In genomic region chr5:168290902-168291280, GRCh38 we compare ENCODE assay signal across 10 cellular contexts. TPM values are rescaled to one million over a fixed set of nuclear protein-coding genes. Genes with fewer than 3 reads are reported as not detected.
A peak's percentile ranks its signal among the peaks of the same experiment; 100 is the strongest.
DNase-seq lines count a peak whose midpoint lies in the region; ATAC-seq and TF ChIP-seq lines count a peak whose summit lies in the region.
"Had no signal": no experiment of that assay in that cellular context is flagged by ENCODE, and none has a peak within 500 bp of the region (broad histone marks: within the 10 kb centered on the region; RNA-seq: fewer than 3 reads in every experiment).

No MANE protein-coding gene starts in this region.

- H3K4me2 ChIP-seq in OCI-LY3 (ENCODE audit: low read length) (peak overlapping the region; percentile 83), neural progenitor cell (peak overlapping the region; percentile 94)

- DNase-seq in CD8-positive, alpha-beta T cell = no peak
- DNase-seq in endodermal cell (no peak), neural progenitor cell (ENCODE audit: low spot score) (no peak), GM19240 (ENCODE audit: insufficient read length, low spot score) (no peak), activated gamma-delta T cell treated with Interleukin-2 at 50 U/mL for 16 hours (no peak), NCI-H1105 (lab: John Stamatoyannopoulos, UW) (no peak)
- DNase-seq: gastrocnemius medialis had no signal

- peaks cover 54% of the 10 kb centered on the region for H3K27me3 Mint-ChIP-seq in CD8-positive, alpha-beta T cell (ENCODE audit: low read depth)
- H3K27me3 Mint-ChIP-seq in endodermal cell (ENCODE audit: insufficient read depth) (peaks cover 36% of the 10 kb centered on the region), neural progenitor cell (ENCODE audit: insufficient read depth, low read depth) (peaks cover 24% of the 10 kb centered on the region)

- intact Hi-C loops in CD8-positive, alpha-beta T cell (cut with DNase I, micrococcal nuclease) = no loop called here

- no peak for ATAC-seq in CD8-positive, alpha-beta T cell
- no peak for ATAC-seq in HG02840 (IDR thresholded peaks at IDR 0.05; ENCODE audit: low FRiP score, unreplicated experiment)
- ATAC-seq: gastrocnemius medialis had no signal

- CTCF ChIA-PET in CD8-positive, alpha-beta T cell (lab: Charles Lee) = no interaction called here

- H3F3A ChIP-seq in neural progenitor cell (ENCODE audit: low read depth) = peaks cover 27% of the 10 kb centered on the region

- POLR2A ChIA-PET in CD8-positive, alpha-beta T cell (lab: Charles Lee) = no interaction called here

- no peak overlapping the region for H3K27ac Mint-ChIP-seq in CD8-positive, alpha-beta T cell
- H3K27ac Mint-ChIP-seq in endodermal cell (peak overlapping the region; percentile 82), neural progenitor cell (no peak overlapping the region)

- H3K4me1 ChIP-seq in CD8-positive, alpha-beta T cell (ENCODE audit: insufficient read depth, low read length) = no peaks in the 10 kb centered on the region
- peaks cover 59% of the 10 kb centered on the region for H3K4me1 ChIP-seq in OCI-LY3 (ENCODE audit: low read length)
- peaks cover 3% of the 10 kb centered on the region for H3K4me1 ChIP-seq in endodermal cell (ENCODE audit: control insufficient read depth, insufficient read depth, low read length)
- H3K4me1 ChIP-seq in neural progenitor cell = peaks cover 23% of the 10 kb centered on the region
- H3K4me1 ChIP-seq: gastrocnemius medialis had no signal

- H3K9me3 Mint-ChIP-seq in CD8-positive, alpha-beta T cell = peaks cover 3% of the 10 kb centered on the region
- H3K9me3 Mint-ChIP-seq in endodermal cell (no peaks in the 10 kb centered on the region), neural progenitor cell (peaks cover 3% of the 10 kb centered on the region)

- H3K36me3 ChIP-seq in CD8-positive, alpha-beta T cell (ENCODE audit: insufficient read depth, low read length) = no peaks in the 10 kb centered on the region
- H3K36me3 ChIP-seq in OCI-LY3 (replicated peaks; ENCODE audit: low read depth, low read length) = peaks cover 3% of the 10 kb centered on the region
- no peaks in the 10 kb centered on the region for H3K36me3 ChIP-seq in endodermal cell (ENCODE audit: control insufficient read depth, insufficient read depth, low read length)
- no peaks in the 10 kb centered on the region for H3K36me3 ChIP-seq in neural progenitor cell
- H3K36me3 ChIP-seq: gastrocnemius medialis, tibial nerve had no signal

- peaks cover 9% of the 10 kb centered on the region for H3K4me1 Mint-ChIP-seq in CD8-positive, alpha-beta T cell (ENCODE audit: low read depth)
- H3K4me1 Mint-ChIP-seq in endodermal cell (peaks cover 32% of the 10 kb centered on the region), neural progenitor cell (peaks cover 55% of the 10 kb centered on the region)

- H2AFZ ChIP-seq in OCI-LY3 (ENCODE audit: low read depth, low read length) = 0 out of 2 replicates have a peak overlapping the region, but pooled peaks have one; percentile 26
- H2AFZ ChIP-seq in neural progenitor cell (replicated peaks) = peak overlapping the region; percentile 95

- H3K27ac ChIP-seq in CD8-positive, alpha-beta T cell (ENCODE audit: low read depth, low read length) = no peak overlapping the region
- peak overlapping the region; percentile 25; the same call in 1 of the 2 replicates for H3K27ac ChIP-seq in OCI-LY3 (ENCODE audit: low read length)
- no peak overlapping the region for H3K27ac ChIP-seq in endodermal cell (ENCODE audit: low read depth, low read length)
- no peak overlapping the region for H3K27ac ChIP-seq in neural progenitor cell
- H3K27ac ChIP-seq: gastrocnemius medialis, tibial nerve had no signal

- H3K36me3 Mint-ChIP-seq in CD8-positive, alpha-beta T cell = no peaks in the 10 kb centered on the region
- H3K36me3 Mint-ChIP-seq in endodermal cell (ENCODE audit: low read depth) = no peaks in the 10 kb centered on the region
- H3K36me3 Mint-ChIP-seq in neural progenitor cell = no peaks in the 10 kb centered on the region

- peaks cover 29% of the 10 kb centered on the region for H3K79me2 ChIP-seq in OCI-LY3 (ENCODE audit: low read length)
- peaks cover 25% of the 10 kb centered on the region for H3K79me2 ChIP-seq in neural progenitor cell (ENCODE audit: low read depth)

- WGBS in endodermal cell (ENCODE audit: insufficient coverage in 1 of 2, insufficient read length in 1 of 2), 2 experiments = 1% methylated on average over 5 of the region's 5 CpGs; no CpG with 5 or more reads in 1 of the 2 experiments

- no peaks in the 10 kb centered on the region for H3K27me3 ChIP-seq in CD8-positive, alpha-beta T cell (ENCODE audit: insufficient read depth, low read length)
- H3K27me3 ChIP-seq in OCI-LY3 (ENCODE audit: low read depth, low read length) = no peaks in the 10 kb centered on the region; the same call in 1 of the 2 replicates
- no peaks in the 10 kb centered on the region for H3K27me3 ChIP-seq in endodermal cell (ENCODE audit: control insufficient read depth, insufficient read depth, low read length, poor library complexity, severe bottlenecking)
- H3K27me3 ChIP-seq in neural progenitor cell = peaks cover 20% of the 10 kb centered on the region

- H3K9me3 ChIP-seq in CD8-positive, alpha-beta T cell (ENCODE audit: low read length) = no peaks in the 10 kb centered on the region
- H3K9me3 ChIP-seq in OCI-LY3 (ENCODE audit: insufficient read depth, low read length) (peaks cover 7% of the 10 kb centered on the region; the same call in 1 of the 2 replicates), endodermal cell (ENCODE audit: control insufficient read depth, low read length) (no peaks in the 10 kb centered on the region), neural progenitor cell (ENCODE audit: low read depth) (no peaks in the 10 kb centered on the region)
- H3K9me3 ChIP-seq: gastrocnemius medialis had no signal

- no peak for TF ChIP-seq CTCF in CD8-positive, alpha-beta T cell (IDR thresholded peaks at IDR 0.05)
- TF ChIP-seq CTCF in OCI-LY3 (IDR thresholded peaks at IDR 0.05; ENCODE audit: low read depth, low read length) (no peak), endodermal cell (conservative IDR thresholded peaks at IDR 0.05) (no peak), neural progenitor cell (IDR thresholded peaks at IDR 0.05) (no peak)

- H4K20me1 ChIP-seq in OCI-LY3 (ENCODE audit: insufficient read depth, low read length) = 0 out of 2 replicates have a peak, but pooled peaks cover 6% of the 10 kb centered on the region
- peaks cover 15% of the 10 kb centered on the region for H4K20me1 ChIP-seq in neural progenitor cell (ENCODE audit: low read depth)

- peak overlapping the region; percentile 64 for H3K4me3 Mint-ChIP-seq in CD8-positive, alpha-beta T cell
- H3K4me3 Mint-ChIP-seq in endodermal cell (peak overlapping the region; percentile 70), neural progenitor cell (peak overlapping the region; percentile 91)

- no peak overlapping the region for H3K4me3 ChIP-seq in CD8-positive, alpha-beta T cell (ENCODE audit: low read depth, low read length)
- peak overlapping the region; percentile 90 for H3K4me3 ChIP-seq in OCI-LY3 (ENCODE audit: low read length)
- H3K4me3 ChIP-seq in endodermal cell (ENCODE audit: low read length) = peak overlapping the region; percentile 83
- peak overlapping the region; percentile 94 for H3K4me3 ChIP-seq in neural progenitor cell

- H3K9ac ChIP-seq in OCI-LY3 (ENCODE audit: low read length) (peak overlapping the region; percentile 61), endodermal cell (ENCODE audit: extremely low read depth, low read length, poor library complexity, severe bottlenecking) (no peak overlapping the region), neural progenitor cell (no peak overlapping the region)

RNA-seq across cellular contexts. Expression of gene WWC1, which starts 0.6 kb away (rescaled TPM):
- not detected for total RNA-seq in CD8-positive, alpha-beta T cell
- 10 to 100 TPM; 18.4 to 20.3 TPM for total RNA-seq in endodermal cell
- 27.5 TPM for polyA plus RNA-seq in endodermal cell (2013, experiment 1 of 2)
- polyA plus RNA-seq in endodermal cell (2013, experiment 2 of 2) = 22.0 TPM
- 6.3 and 6.7 TPM in 2 replicates for total RNA-seq in neural progenitor cell (ENCODE audit: low replicate concordance)
